ENCODE assay signal across 31 cellular contexts in the genomic region with DNA sequence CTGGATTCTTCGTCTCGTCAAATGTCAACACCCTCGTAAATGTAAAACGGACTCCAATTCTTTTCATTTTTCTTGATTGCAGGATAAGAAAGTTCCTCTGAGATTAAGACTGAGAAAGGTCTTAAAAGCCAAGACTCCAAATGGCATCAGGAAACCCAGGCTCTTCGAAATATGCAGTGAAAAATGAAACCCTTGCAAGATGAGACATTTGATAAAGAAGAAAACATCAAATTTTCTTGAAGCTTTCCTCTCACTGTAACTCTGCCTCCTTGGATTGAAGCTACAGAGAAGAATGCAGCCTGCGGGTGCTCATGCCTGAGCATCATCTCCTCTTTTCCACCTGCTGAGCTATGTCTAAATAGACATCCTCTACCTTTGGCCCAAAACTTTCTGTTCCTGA.
"Had no signal": no experiment of that assay in that cellular context is flagged by ENCODE, and none has a peak within 500 bp of the region (broad histone marks: within the 10 kb centered on the region; RNA-seq: fewer than 3 reads in every experiment).

No MANE protein-coding gene starts in this region.

- H3K4me2 ChIP-seq: KMS-11 had no signal

- DNase-seq: activated CD4-positive, alpha-beta memory T cell treated with anti-CD3 and anti-CD28 coated beads, Interleukin-2, amount 10 ng/mL, durations not matched to agents 7 days and 5 days; activated CD4-positive, alpha-beta T cell treated with anti-CD3 and anti-CD28 coated beads for 1 hour; activated CD4-positive, alpha-beta T cell treated with anti-CD3 and anti-CD28 coated beads for 48 hours; activated CD4-positive, CD25-positive, alpha-beta regulatory T cell; activated CD8-positive, alpha-beta memory T cell treated with anti-CD3 and anti-CD28 coated beads for 24 hours; activated CD8-positive, alpha-beta memory T cell treated with anti-CD3 and anti-CD28 coated beads, Interleukin-2, amount 10 ng/mL, durations not matched to agents 7 days and 5 days; activated CD8-positive, alpha-beta memory T cell treated with anti-CD3 and anti-CD28 coated beads, Interleukin-2, amount 50 U/mL, for 48 hours; activated effector memory CD4-positive, alpha-beta T cell treated with Interleukin-2 at 50 U/mL for 16 hours; activated naive CD4-positive, alpha-beta T cell treated with anti-CD3 and anti-CD28 coated beads, Interleukin-2, amount 10 ng/mL, durations not matched to agents 7 days and 5 days; activated naive CD8-positive, alpha-beta T cell treated with anti-CD3 and anti-CD28 coated beads, Interleukin-2, amount 50 U/mL, for 24 hours; activated T-cell treated with anti-CD3 and anti-CD28 coated beads, Interleukin-2, amount 50 U/mL, for 48 hours; amniotic stem cell; aorta; NCI-H1105; NCI-H1436; NCI-H1694 treated with DMSO at 0.1 percent for 48 hours; NCI-H2029 treated with DMSO at 0.1 percent for 48 hours; NCI-H2107; NCI-H2171; NCI-H510A; NCI-H526; NCI-H748 treated with DMSO at 0.1 percent for 48 hours; NK-92 treated with Interleukin-12 subunit alpha and Interleukin-12 subunit beta, amount 100 ng/mL, for 24 hours; PC-3; Peyer's patch; RPMI8226; SIG-M5; T1000; WERI-Rb-1 had no signal

- H3K36me3 ChIP-seq: cardiac muscle cell, Peyer's patch, WERI-Rb-1 had no signal

- H3K27me3 ChIP-seq: cardiac muscle cell, Peyer's patch had no signal

- H3K9ac ChIP-seq: KMS-11 had no signal

- H3K4me3 ChIP-seq: cardiac muscle cell, Peyer's patch had no signal

- H3K9me3 ChIP-seq: Peyer's patch had no signal

- H3K27ac ChIP-seq: cardiac muscle cell, KMS-11, Peyer's patch, WERI-Rb-1 had no signal

- H3K4me1 ChIP-seq: Peyer's patch had no signal
